14 cellular contexts compared by ENCODE assay signal in genomic region chr1:207205613-207206009, GRCh38.
DNase-seq lines count a peak whose midpoint lies in the region; ATAC-seq and TF ChIP-seq lines count a peak whose summit lies in the region.
"Had no signal": no experiment of that assay in that cellular context is flagged by ENCODE, and none has a peak within 500 bp of the region (broad histone marks: within the 10 kb centered on the region; RNA-seq: fewer than 3 reads in every experiment).

No MANE protein-coding gene starts in this region.

- POLR2A ChIA-PET in naive thymus-derived CD4-positive, alpha-beta T cell (lab: Charles Lee) = interaction anchor here (1.2 kb wide), 1 partner anchor 116 kb away, joined by 6 read pairs; the partner anchor contains the start of gene CD55

- ATAC-seq in naive thymus-derived CD4-positive, alpha-beta T cell = no peak

- peaks cover 0 to 5% (median 2%) of the 10 kb centered on the region in 4 donors for H3K9me3 ChIP-seq in sigmoid colon
- no peaks in the 10 kb centered on the region for H3K9me3 ChIP-seq in naive thymus-derived CD4-positive, alpha-beta T cell (ENCODE audit: control insufficient read depth in 2 of 3, low read length in 3 of 3)

- CTCF ChIA-PET in Calu3 (lab: Charles Lee) = interaction anchor here (0.9 to 2.1 kb wide), 3 partner anchors 12 to 116 kb away, joined by 4 to 7 read pairs (median 5); partner anchors contain the start of gene CD55
- CTCF ChIA-PET in naive thymus-derived CD4-positive, alpha-beta T cell (lab: Charles Lee) = interaction anchor here (0.6 to 1.6 kb wide), 2 partner anchors 16 to 19 kb away, joined by 3 read pairs; no protein-coding TSS in a partner anchor

- no peaks in the 10 kb centered on the region for H3K4me1 ChIP-seq in sigmoid colon
- no peaks in the 10 kb centered on the region for H3K4me1 ChIP-seq in naive thymus-derived CD4-positive, alpha-beta T cell (ENCODE audit: control insufficient read depth in 2 of 2, insufficient read depth in 2 of 2, low read length in 2 of 2)

- 35 to 58% methylated on average over 2 of the region's 2 CpGs for WGBS in sigmoid colon, 2 donors

- intact Hi-C loops in Calu3 (cut with micrococcal nuclease; ENCODE audit: unreplicated experiment) (loop anchor here (1.0 to 2.0 kb wide), 3 partner anchors 13 to 111 kb away; no protein-coding TSS in a partner anchor), sigmoid colon (cut with DNase I) (no loop called here)
- intact Hi-C loops in naive thymus-derived CD4-positive, alpha-beta T cell (cut with micrococcal nuclease) = no loop called here

- no peak for DNase-seq in Calu3
- peak; percentile 81 for DNase-seq in OCI-M1 (lab: John Stamatoyannopoulos, UW)
- DNase-seq in epithelial cell of prostate (ENCODE audit: low read depth, low spot score) = no peak
- DNase-seq in sigmoid colon = no peak
- DNase-seq in naive thymus-derived CD4-positive, alpha-beta T cell = no peak
- DNase-seq in NCI-H1930 (lab: John Stamatoyannopoulos, UW) = no peak
- no peak for DNase-seq in ureter (ENCODE audit: low spot score)
- DNase-seq: activated CD4-positive, alpha-beta T cell treated with anti-CD3 and anti-CD28 coated beads, Interleukin-2, amount 10 ng/mL, durations not matched to agents 7 days and 5 days; activated naive CD4-positive, alpha-beta T cell treated with anti-CD3 and anti-CD28 coated beads, Interleukin-2, amount 50 U/mL, for 16 hours; erythroblast; mesendoderm; NCI-H146; NCI-H2227 treated with DMSO at 0.1 percent for 48 hours had no signal

- TF ChIP-seq EP300 in sigmoid colon (IDR thresholded peaks at IDR 0.05) = no peak

- H3K36me3 ChIP-seq in sigmoid colon = no peaks in the 10 kb centered on the region
- H3K36me3 ChIP-seq in naive thymus-derived CD4-positive, alpha-beta T cell (ENCODE audit: control insufficient read depth in 2 of 3, insufficient read depth in 3 of 3, low read length in 3 of 3) = no peaks in the 10 kb centered on the region

- H3K27me3 Mint-ChIP-seq in Calu3 (ENCODE audit: unreplicated experiment) = no peaks in the 10 kb centered on the region
- H3K27me3 Mint-ChIP-seq in naive thymus-derived CD4-positive, alpha-beta T cell = peaks cover 0 to 8% (median 0%) of the 10 kb centered on the region in 5 donors

- TF ChIP-seq POLR2A in sigmoid colon (IDR thresholded peaks at IDR 0.05) = no peak

- peak overlapping the region; percentile 87 for H3K27ac Mint-ChIP-seq in Calu3 (ENCODE audit: unreplicated experiment)
- peak overlapping the region in 1 of 9 donors; percentile 42 for H3K27ac Mint-ChIP-seq in naive thymus-derived CD4-positive, alpha-beta T cell
- H3K27ac Mint-ChIP-seq: activated CD4-positive, alpha-beta T cell treated with anti-CD3 and anti-CD28 coated beads, Interleukin-2, amount 10 ng/mL, durations not matched to agents 7 days and 5 days had no signal

- H3K4me1 Mint-ChIP-seq in Calu3 (ENCODE audit: low read depth, unreplicated experiment) = peaks cover 17% of the 10 kb centered on the region
- peaks cover 0 to 21% (median 15%) of the 10 kb centered on the region in 7 donors for H3K4me1 Mint-ChIP-seq in naive thymus-derived CD4-positive, alpha-beta T cell

- H3K36me3 Mint-ChIP-seq in Calu3 (ENCODE audit: insufficient read depth, unreplicated experiment) = peaks cover 16% of the 10 kb centered on the region
- peaks cover 5 to 20% (median 9%) of the 10 kb centered on the region in 5 donors for H3K36me3 Mint-ChIP-seq in naive thymus-derived CD4-positive, alpha-beta T cell

- H3K27ac ChIP-seq in epithelial cell of prostate (peak overlapping the region; percentile 41), sigmoid colon (peak overlapping the region in 3 of 4 donors; percentile 27 to 52 (median 49))
- no peak overlapping the region for H3K27ac ChIP-seq in naive thymus-derived CD4-positive, alpha-beta T cell (ENCODE audit: low read depth, low read length)
- H3K27ac ChIP-seq: SK-N-MC had no signal

- no peaks in the 10 kb centered on the region for H3K27me3 ChIP-seq in sigmoid colon
- H3K27me3 ChIP-seq in naive thymus-derived CD4-positive, alpha-beta T cell (ENCODE audit: control insufficient read depth in 2 of 2, insufficient read depth in 2 of 2, low read length in 2 of 2) = no peaks in the 10 kb centered on the region

- no peak overlapping the region for H3K4me3 ChIP-seq in sigmoid colon
- no peak overlapping the region for H3K4me3 ChIP-seq in naive thymus-derived CD4-positive, alpha-beta T cell (ENCODE audit: low read length)
- H3K4me3 ChIP-seq: SK-N-MC had no signal

- TF ChIP-seq CTCF in Calu3 (IDR thresholded peaks at IDR 0.05; ENCODE audit: unreplicated experiment) = no peak
- no peak for TF ChIP-seq CTCF in sigmoid colon (IDR thresholded peaks at IDR 0.05)

- peak overlapping the region; percentile 36 for H3K4me3 Mint-ChIP-seq in Calu3 (ENCODE audit: low read depth, unreplicated experiment)
- no peak overlapping the region for H3K4me3 Mint-ChIP-seq in naive thymus-derived CD4-positive, alpha-beta T cell
- H3K4me3 Mint-ChIP-seq: activated CD4-positive, alpha-beta T cell treated with anti-CD3 and anti-CD28 coated beads, Interleukin-2, amount 10 ng/mL, durations not matched to agents 7 days and 5 days had no signal

- peaks cover 9% of the 10 kb centered on the region for H3K9me3 Mint-ChIP-seq in Calu3 (ENCODE audit: low read depth, unreplicated experiment)
- H3K9me3 Mint-ChIP-seq in naive thymus-derived CD4-positive, alpha-beta T cell = peaks cover 0 to 58% (median 15%) of the 10 kb centered on the region in 11 donors

- BruUV-seq in Calu3 (replicated peaks; lab: Mats Ljungman, UMichigan) = TSS peak; percentile 78
